Comparison of ENCODE assay signal across 11 cellular contexts in genomic region chr6:35363293-35363750, GRCh38. TPM values are rescaled to one million over a fixed set of nuclear protein-coding genes. Genes with fewer than 3 reads are reported as not detected.
DNase-seq lines count a peak whose midpoint lies in the region; ATAC-seq and TF ChIP-seq lines count a peak whose summit lies in the region.
"Had no signal": no experiment of that assay in that cellular context is flagged by ENCODE, and none has a peak within 500 bp of the region (broad histone marks: within the 10 kb centered on the region; RNA-seq: fewer than 3 reads in every experiment).

No MANE protein-coding gene starts in this region.

- H3K4me1 ChIP-seq in left ventricle myocardium inferior = peaks cover 62% of the 10 kb centered on the region

- H3K36me3 Mint-ChIP-seq in activated T-cell treated with anti-CD3 and anti-CD28 coated beads, Interleukin-2, amount 50 U/mL, for 24 hours (ENCODE audit: low read depth) = peaks cover 30% of the 10 kb centered on the region
- peaks cover 17% of the 10 kb centered on the region for H3K36me3 Mint-ChIP-seq in activated T-cell treated with anti-CD3 and anti-CD28 coated beads, Interleukin-2, amount 50 U/mL, for 4 hours (ENCODE audit: insufficient read depth)

- H3K4me1 Mint-ChIP-seq in activated T-cell treated with anti-CD3 and anti-CD28 coated beads, Interleukin-2, amount 50 U/mL, for 24 hours (ENCODE audit: low read depth) = peaks cover 67% of the 10 kb centered on the region
- peaks cover 42% of the 10 kb centered on the region for H3K4me1 Mint-ChIP-seq in activated T-cell treated with anti-CD3 and anti-CD28 coated beads, Interleukin-2, amount 50 U/mL, for 4 hours (ENCODE audit: low read depth)

- no peak for DNase-seq in activated T-cell treated with anti-CD3 and anti-CD28 coated beads, Interleukin-2, amount 50 U/mL, for 24 hours
- no peak for DNase-seq in activated T-cell treated with anti-CD3 and anti-CD28 coated beads, Interleukin-2, amount 50 U/mL, for 4 hours
- peak; percentile 91 for DNase-seq in SW480 (ENCODE audit: low spot score)
- no peak for DNase-seq in left ventricle myocardium inferior
- DNase-seq in amygdala (lab: John Stamatoyannopoulos, UW) = no peak
- DNase-seq: NCI-H1092 had no signal

- H3K4me3 ChIP-seq in left ventricle myocardium inferior = no peak overlapping the region

- H3K36me3 ChIP-seq in left ventricle myocardium inferior = no peaks in the 10 kb centered on the region

- ATAC-seq in activated T-cell treated with anti-CD3 and anti-CD28 coated beads, Interleukin-2, amount 50 U/mL, for 4 hours = no peak
- ATAC-seq in GM19023 (IDR thresholded peaks at IDR 0.05; ENCODE audit: unreplicated experiment) (no peak), GM18873 (IDR thresholded peaks at IDR 0.05; ENCODE audit: low FRiP score, unreplicated experiment) (no peak)
- ATAC-seq: left lobe of liver had no signal

- peak overlapping the region; percentile 62 for H3K27ac ChIP-seq in left ventricle myocardium inferior (replicated peaks)
- peak overlapping the region; percentile 12 for H3K27ac ChIP-seq in temporal lobe (ENCODE audit: low read depth, low read length)

- H3K9me3 Mint-ChIP-seq in activated T-cell treated with anti-CD3 and anti-CD28 coated beads, Interleukin-2, amount 50 U/mL, for 24 hours = peaks cover 4% of the 10 kb centered on the region
- H3K9me3 Mint-ChIP-seq in activated T-cell treated with anti-CD3 and anti-CD28 coated beads, Interleukin-2, amount 50 U/mL, for 4 hours = no peaks in the 10 kb centered on the region
- H3K9me3 Mint-ChIP-seq: central memory CD8-positive, alpha-beta T cell had no signal

- H3K4me3 Mint-ChIP-seq in activated T-cell treated with anti-CD3 and anti-CD28 coated beads, Interleukin-2, amount 50 U/mL, for 24 hours = no peak overlapping the region
- H3K4me3 Mint-ChIP-seq in activated T-cell treated with anti-CD3 and anti-CD28 coated beads, Interleukin-2, amount 50 U/mL, for 4 hours = no peak overlapping the region
- H3K4me3 Mint-ChIP-seq: central memory CD8-positive, alpha-beta T cell had no signal

- TF ChIP-seq CTCF in left ventricle myocardium inferior (IDR thresholded peaks at IDR 0.05; ENCODE audit: borderline replicate concordance) = no peak

- peak overlapping the region; percentile 11 for H3K27ac Mint-ChIP-seq in activated T-cell treated with anti-CD3 and anti-CD28 coated beads, Interleukin-2, amount 50 U/mL, for 24 hours

- no peaks in the 10 kb centered on the region for H3K27me3 ChIP-seq in left ventricle myocardium inferior (ENCODE audit: low read depth)

- no peaks in the 10 kb centered on the region for H3K9me3 ChIP-seq in left ventricle myocardium inferior (replicated peaks)

- H3K27me3 Mint-ChIP-seq in activated T-cell treated with anti-CD3 and anti-CD28 coated beads, Interleukin-2, amount 50 U/mL, for 24 hours = no peaks in the 10 kb centered on the region
- H3K27me3 Mint-ChIP-seq in activated T-cell treated with anti-CD3 and anti-CD28 coated beads, Interleukin-2, amount 50 U/mL, for 4 hours (ENCODE audit: low read depth) = no peaks in the 10 kb centered on the region
- H3K27me3 Mint-ChIP-seq: central memory CD8-positive, alpha-beta T cell had no signal

- intact Hi-C loops in left ventricle myocardium inferior (cut with micrococcal nuclease) = no loop called here

RNA-seq across cellular contexts. Expression of gene PPARD, which starts 21.0 kb away (rescaled TPM):
- 10 to 100 TPM; 15.4 to 17.4 (median 16.9) TPM for total RNA-seq in activated T-cell treated with anti-CD3 and anti-CD28 coated beads, Interleukin-2, amount 50 U/mL, for 4 hours
- total RNA-seq in left ventricle myocardium inferior (14.9 TPM), temporal lobe (4.2 TPM)
